ENCODE assay signal across 19 cellular contexts in the genomic region with DNA sequence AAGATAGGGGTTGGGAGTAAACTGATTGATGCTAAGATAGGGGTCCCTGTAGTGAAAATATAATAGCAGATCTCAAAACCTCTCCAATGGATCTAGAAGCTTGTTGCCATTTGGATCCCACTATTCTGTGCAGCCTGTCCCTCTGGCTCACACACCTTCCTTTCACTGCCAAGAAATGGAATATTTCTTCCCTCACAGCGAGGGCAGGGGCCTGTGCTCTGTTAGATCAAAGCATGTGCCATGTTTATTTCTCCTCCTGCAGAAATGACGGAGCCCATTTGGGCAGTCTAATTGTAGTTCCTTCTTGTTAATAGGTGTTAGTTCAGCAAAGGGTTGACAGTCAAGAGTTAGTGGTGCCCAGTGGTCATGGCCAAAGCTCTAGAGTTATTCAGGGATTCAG.
DNase-seq lines count a peak whose midpoint lies in the region; ATAC-seq and TF ChIP-seq lines count a peak whose summit lies in the region.
"Had no signal": no experiment of that assay in that cellular context is flagged by ENCODE, and none has a peak within 500 bp of the region (broad histone marks: within the 10 kb centered on the region; RNA-seq: fewer than 3 reads in every experiment).

No MANE protein-coding gene starts in this region.

- no peaks in the 10 kb centered on the region for H3K9me3 Mint-ChIP-seq in progenitor cell of endocrine pancreas (ENCODE audit: low read depth)
- no peaks in the 10 kb centered on the region for H3K9me3 Mint-ChIP-seq in T-helper 2 cell treated with Interferon-gamma antibody and Interleukin-4, amounts not matched to agents 5 μg/mL and 100 μg/mL, for 36 hours
- no peaks in the 10 kb centered on the region for H3K9me3 Mint-ChIP-seq in activated CD8-positive, alpha-beta memory T cell treated with anti-CD3 and anti-CD28 coated beads, Interleukin-2, amount 10 ng/mL, durations not matched to agents 7 days and 5 days (ENCODE audit: low read depth)

- H3K27me3 Mint-ChIP-seq in progenitor cell of endocrine pancreas: no peaks in the 10 kb centered on the region
- H3K27me3 Mint-ChIP-seq in T-helper 2 cell treated with Interferon-gamma antibody and Interleukin-4, amounts not matched to agents 5 μg/mL and 100 μg/mL, for 36 hours (ENCODE audit: low read depth): no peaks in the 10 kb centered on the region
- no peaks in the 10 kb centered on the region for H3K27me3 Mint-ChIP-seq in activated CD8-positive, alpha-beta memory T cell treated with anti-CD3 and anti-CD28 coated beads, Interleukin-2, amount 10 ng/mL, durations not matched to agents 7 days and 5 days
- H3K27me3 Mint-ChIP-seq: B cell had no signal

- TF ChIP-seq CTCF in progenitor cell of endocrine pancreas (IDR thresholded peaks at IDR 0.05; ENCODE audit: unreplicated experiment): no peak

- peaks cover 30% of the 10 kb centered on the region for H3K36me3 Mint-ChIP-seq in progenitor cell of endocrine pancreas (ENCODE audit: insufficient read depth)
- no peaks in the 10 kb centered on the region for H3K36me3 Mint-ChIP-seq in T-helper 2 cell treated with Interferon-gamma antibody and Interleukin-4, amounts not matched to agents 5 μg/mL and 100 μg/mL, for 36 hours (ENCODE audit: low read depth)
- H3K36me3 Mint-ChIP-seq in activated CD8-positive, alpha-beta memory T cell treated with anti-CD3 and anti-CD28 coated beads, Interleukin-2, amount 10 ng/mL, durations not matched to agents 7 days and 5 days: no peaks in the 10 kb centered on the region

- peak overlapping the region; percentile 23 for H3K27ac Mint-ChIP-seq in progenitor cell of endocrine pancreas
- no peak overlapping the region for H3K27ac Mint-ChIP-seq in T-helper 2 cell treated with Interferon-gamma antibody and Interleukin-4, amounts not matched to agents 5 μg/mL and 100 μg/mL, for 36 hours
- no peak overlapping the region for H3K27ac Mint-ChIP-seq in activated CD8-positive, alpha-beta memory T cell treated with anti-CD3 and anti-CD28 coated beads, Interleukin-2, amount 10 ng/mL, durations not matched to agents 7 days and 5 days
- H3K27ac Mint-ChIP-seq: B cell had no signal

- H3K4me1 Mint-ChIP-seq in progenitor cell of endocrine pancreas (ENCODE audit: low read depth): peaks cover 23% of the 10 kb centered on the region
- H3K4me1 Mint-ChIP-seq in T-helper 2 cell treated with Interferon-gamma antibody and Interleukin-4, amounts not matched to agents 5 μg/mL and 100 μg/mL, for 36 hours (ENCODE audit: low read depth): peaks cover 8% of the 10 kb centered on the region
- H3K4me1 Mint-ChIP-seq in activated CD8-positive, alpha-beta memory T cell treated with anti-CD3 and anti-CD28 coated beads, Interleukin-2, amount 10 ng/mL, durations not matched to agents 7 days and 5 days: peaks cover 5% of the 10 kb centered on the region
- H3K4me1 Mint-ChIP-seq: B cell had no signal

- CTCF ChIA-PET in activated CD8-positive, alpha-beta memory T cell treated with anti-CD3 and anti-CD28 coated beads, Interleukin-2, amount 10 ng/mL, durations not matched to agents 7 days and 5 days (lab: Charles Lee): no interaction called here

- no peak for ATAC-seq in activated CD8-positive, alpha-beta memory T cell treated with anti-CD3 and anti-CD28 coated beads, Interleukin-2, amount 10 ng/mL, durations not matched to agents 7 days and 5 days

- peak overlapping the region; percentile 4 for H3K4me3 Mint-ChIP-seq in progenitor cell of endocrine pancreas (ENCODE audit: low read depth)
- no peak overlapping the region for H3K4me3 Mint-ChIP-seq in T-helper 2 cell treated with Interferon-gamma antibody and Interleukin-4, amounts not matched to agents 5 μg/mL and 100 μg/mL, for 36 hours
- no peak overlapping the region for H3K4me3 Mint-ChIP-seq in activated CD8-positive, alpha-beta memory T cell treated with anti-CD3 and anti-CD28 coated beads, Interleukin-2, amount 10 ng/mL, durations not matched to agents 7 days and 5 days
- H3K4me3 Mint-ChIP-seq: B cell had no signal

- DNase-seq in SKM-1 treated with dmso at 0.1 percent for 144 hours (lab: John Stamatoyannopoulos, UW; ENCODE audit: unreplicated experiment) (peak; percentile 76), SKM-1 (lab: John Stamatoyannopoulos, UW; ENCODE audit: unreplicated experiment) (no peak), NOMO-1 (lab: John Stamatoyannopoulos, UW; ENCODE audit: unreplicated experiment in 2 of 2) (peak; percentile 44 to 83), cerebellum (ENCODE audit: low spot score) (peak; percentile 27), progenitor cell of endocrine pancreas (ENCODE audit: low spot score, unreplicated experiment) (no peak), OCI-M2 (lab: John Stamatoyannopoulos, UW; ENCODE audit: unreplicated experiment) (no peak)
- no peak for DNase-seq in T-helper 2 cell treated with Interferon-gamma antibody and Interleukin-4, amounts not matched to agents 5 μg/mL and 100 μg/mL, for 36 hours (ENCODE audit: low spot score)
- no peak for DNase-seq in activated CD8-positive, alpha-beta memory T cell treated with anti-CD3 and anti-CD28 coated beads, Interleukin-2, amount 10 ng/mL, durations not matched to agents 7 days and 5 days
- DNase-seq: 8988T, DMS 273 treated with DMSO at 0.1 percent for 48 hours, GF-D8, GM23248, NCI-H1417, NCI-H187, NCI-H2227 treated with DMSO at 0.1 percent for 48 hours, NCI-H524, NCI-H82, Peyer's patch had no signal

Comparison
In these comparisons a context has a peak if more than half of its experiments do, and no peak if none do; other contexts are left out.
1. DNase-seq: peak in SKM-1 treated with dmso at 0.1 percent for 144 hours (single experiment), NOMO-1 (2 of 2) and cerebellum (single experiment); none in SKM-1 (single experiment), progenitor cell of endocrine pancreas (single experiment), OCI-M2 (single experiment), T-helper 2 cell treated with Interferon-gamma antibody and Interleukin-4, amounts not matched to agents 5 μg/mL and 100 μg/mL, for 36 hours (single experiment) and activated CD8-positive, alpha-beta memory T cell treated with anti-CD3 and anti-CD28 coated beads, Interleukin-2, amount 10 ng/mL, durations not matched to agents 7 days and 5 days (single experiment).